22 cellular contexts compared by ENCODE assay signal in the genomic region with DNA sequence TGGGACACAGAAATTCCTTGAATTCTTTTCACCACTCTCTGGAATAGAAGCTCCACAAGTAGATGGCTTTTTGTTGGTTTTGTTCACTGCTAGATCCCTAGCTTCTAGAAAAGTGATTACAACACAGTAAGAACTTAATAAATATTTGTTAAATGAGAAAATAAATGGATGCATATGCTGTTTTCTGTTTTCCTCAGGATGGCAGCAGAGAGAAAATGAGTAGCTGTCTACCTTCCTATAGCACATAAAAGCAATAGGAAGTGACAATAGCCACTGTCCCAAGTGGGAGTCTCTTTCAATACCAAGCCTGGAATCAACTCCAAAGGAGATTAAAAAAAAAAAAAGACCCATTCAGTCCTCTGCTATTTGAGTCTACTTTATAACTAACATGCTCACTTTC.
A peak's percentile ranks its signal among the peaks of the same experiment; 100 is the strongest.
DNase-seq lines count a peak whose midpoint lies in the region; ATAC-seq and TF ChIP-seq lines count a peak whose summit lies in the region.
"Had no signal": no experiment of that assay in that cellular context is flagged by ENCODE, and none has a peak within 500 bp of the region (broad histone marks: within the 10 kb centered on the region; RNA-seq: fewer than 3 reads in every experiment).

No MANE protein-coding gene starts in this region.

- H4K8ac ChIP-seq in mesenchymal stem cell (ENCODE audit: low read length): no peak overlapping the region

- no peak overlapping the region for H2BK5ac ChIP-seq in mesenchymal stem cell (ENCODE audit: low read depth, low read length, poor library complexity, severe bottlenecking)

- H2BK15ac ChIP-seq in mesenchymal stem cell (ENCODE audit: low read depth, poor library complexity, severe bottlenecking): no peak overlapping the region

- H3K4ac ChIP-seq in mesenchymal stem cell (ENCODE audit: low read depth in 1 of 2, low read length in 2 of 2): no peak overlapping the region

- ATAC-seq in DND-41 (ENCODE audit: insufficient read depth, low read depth): no peak
- ATAC-seq in HG03025 (IDR thresholded peaks at IDR 0.05; ENCODE audit: low FRiP score, unreplicated experiment): no peak
- ATAC-seq: activated T-helper 17 cell treated with anti-CD3 and anti-CD28 coated beads, Interleukin-2, amount 50 U/mL, for 72 hours; natural killer cell treated with Interleukin-12 subunit alpha and Interleukin-12 subunit beta and Interleukin-15 and Interleukin-18, amount 100 ng/mL, for 72 hours had no signal

- H3K9me2 ChIP-seq in Loucy (replicated peaks; ENCODE audit: low read depth, low read length): no peaks in the 10 kb centered on the region

- no peak overlapping the region for H2AK5ac ChIP-seq in mesenchymal stem cell (ENCODE audit: low read length, severe bottlenecking)

- no peaks in the 10 kb centered on the region for H3K36me3 ChIP-seq in DND-41 (ENCODE audit: insufficient read depth, low read length)
- H3K36me3 ChIP-seq in Loucy (ENCODE audit: insufficient read depth, low read length): no peaks in the 10 kb centered on the region
- no peaks in the 10 kb centered on the region for H3K36me3 ChIP-seq in brain microvascular endothelial cell (replicated peaks)
- no peaks in the 10 kb centered on the region for H3K36me3 ChIP-seq in mesenchymal stem cell (ENCODE audit: control insufficient read depth in 1 of 2, insufficient read depth in 2 of 2, low read depth in 1 of 2, low read length in 2 of 2)
- H3K36me3 ChIP-seq: esophagus squamous epithelium, ovary had no signal

- H3K4me1 ChIP-seq in DND-41 (ENCODE audit: insufficient read depth, low read length) (peaks cover 39% of the 10 kb centered on the region), Loucy (ENCODE audit: insufficient read depth, low read length, poor library complexity, severe bottlenecking) (peaks cover 35% of the 10 kb centered on the region), mesenchymal stem cell (ENCODE audit: control insufficient read depth, insufficient read depth, low read depth, low read length) (peaks cover 2% of the 10 kb centered on the region)
- H3K4me1 ChIP-seq: esophagus squamous epithelium had no signal

- no peak overlapping the region for H3K23ac ChIP-seq in mesenchymal stem cell (ENCODE audit: low read length in 2 of 2)

- H2BK120ac ChIP-seq in mesenchymal stem cell (ENCODE audit: low read depth, low read length): no peak overlapping the region

- H3K9me3 ChIP-seq in DND-41 (ENCODE audit: insufficient read depth, low read length, severe bottlenecking) (no peaks in the 10 kb centered on the region), Loucy (ENCODE audit: insufficient read depth, low read depth, low read length) (no peaks in the 10 kb centered on the region), mesenchymal stem cell (ENCODE audit: control insufficient read depth, low read length) (no peaks in the 10 kb centered on the region)
- H3K9me3 ChIP-seq: esophagus squamous epithelium, ovary had no signal

- H3K4me3 ChIP-seq in DND-41 (ENCODE audit: low read depth in 1 of 2, low read length in 2 of 2): no peak overlapping the region
- no peak overlapping the region for H3K4me3 ChIP-seq in Loucy (ENCODE audit: low read length, poor library complexity, severe bottlenecking)
- H3K4me3 ChIP-seq in brain microvascular endothelial cell (ENCODE audit: low read depth, low read length): no peak overlapping the region
- H3K4me3 ChIP-seq in mesenchymal stem cell (ENCODE audit: insufficient read depth in 1 of 2, low read depth in 1 of 2, low read length in 2 of 2): no peak overlapping the region
- H3K4me3 ChIP-seq: esophagus squamous epithelium, ovary, PC-9 had no signal

- no peak overlapping the region for H3K27ac ChIP-seq in DND-41 (ENCODE audit: low read length)
- H3K27ac ChIP-seq in brain microvascular endothelial cell: no peak overlapping the region
- no peak overlapping the region for H3K27ac ChIP-seq in mesenchymal stem cell (ENCODE audit: low read length, poor library complexity, severe bottlenecking)
- H3K27ac ChIP-seq: esophagus squamous epithelium, ovary, PC-9 had no signal

- no peak overlapping the region for H4K91ac ChIP-seq in mesenchymal stem cell (ENCODE audit: low read length)

- no peaks in the 10 kb centered on the region for H3K79me1 ChIP-seq in mesenchymal stem cell (replicated peaks; ENCODE audit: low read length, poor library complexity, severe bottlenecking)

- peaks cover 5% of the 10 kb centered on the region; the same call in 1 of the 2 replicates for H3F3A ChIP-seq in Loucy (ENCODE audit: low read depth)

- no peak overlapping the region for H2BK12ac ChIP-seq in mesenchymal stem cell (ENCODE audit: low read length in 2 of 2)

- in situ Hi-C loops in brain microvascular endothelial cell (cut with HindIII; ENCODE audit: low pct_ligation_motif_present, low sequenced_read_pairs) (no loop called here), KBM-7 (cut with MboI; ENCODE audit: low pct_unique_long_range_greater_than_20kb, low sequenced_read_pairs) (no loop called here)

- H3K27me3 ChIP-seq in DND-41 (ENCODE audit: insufficient read depth, low read length, poor library complexity) (no peaks in the 10 kb centered on the region), Loucy (ENCODE audit: insufficient read depth, low read length, poor library complexity, severe bottlenecking) (no peaks in the 10 kb centered on the region), brain microvascular endothelial cell (replicated peaks) (no peaks in the 10 kb centered on the region), mesenchymal stem cell (ENCODE audit: control insufficient read depth in 1 of 2, insufficient read depth in 1 of 2, low read length in 2 of 2) (no peaks in the 10 kb centered on the region)
- H3K27me3 ChIP-seq: esophagus squamous epithelium, ovary had no signal

- H4K20me1 ChIP-seq in DND-41 (ENCODE audit: insufficient read depth, low read length): no peaks in the 10 kb centered on the region
- no peaks in the 10 kb centered on the region for H4K20me1 ChIP-seq in Loucy (ENCODE audit: insufficient read depth, low read length, poor library complexity, severe bottlenecking)

- H3K18ac ChIP-seq in mesenchymal stem cell (ENCODE audit: low read depth in 1 of 2, low read length in 2 of 2): no peak overlapping the region

- no peak overlapping the region for H3K4me2 ChIP-seq in DND-41 (ENCODE audit: insufficient read depth, low read length)
- no peak overlapping the region for H3K4me2 ChIP-seq in Loucy (ENCODE audit: low read depth, low read length, poor library complexity, severe bottlenecking)
- H3K4me2 ChIP-seq in mesenchymal stem cell (ENCODE audit: low read length, poor library complexity, severe bottlenecking): no peak overlapping the region
- H3K4me2 ChIP-seq: PC-9 had no signal

- TF ChIP-seq CTCF in DND-41 (IDR thresholded peaks at IDR 0.05; ENCODE audit: borderline replicate concordance, extremely low read depth, low read length, poor library complexity, severe bottlenecking) (peak; percentile 19), Loucy (conservative IDR thresholded peaks at IDR 0.05; ENCODE audit: low read length) (peak; percentile 31; the same call in 1 of the 2 replicates), brain microvascular endothelial cell (IDR thresholded peaks at IDR 0.05; ENCODE audit: low read depth, low read length, missing control alignments) (peak; percentile 14)

- no peak overlapping the region for H3K9ac ChIP-seq in DND-41 (ENCODE audit: low read depth, low read length)
- no peak overlapping the region for H3K9ac ChIP-seq in Loucy (ENCODE audit: low read depth, low read length, poor library complexity, severe bottlenecking)
- no peak overlapping the region for H3K9ac ChIP-seq in mesenchymal stem cell (ENCODE audit: low read length)

- H3K14ac ChIP-seq in mesenchymal stem cell (ENCODE audit: low read length in 2 of 2): no peak overlapping the region

- no peak overlapping the region for H2AFZ ChIP-seq in DND-41 (ENCODE audit: low read depth, low read length)
- H2AFZ ChIP-seq in Loucy (ENCODE audit: low read length): no peak overlapping the region
- H2AFZ ChIP-seq in mesenchymal stem cell (ENCODE audit: low read depth, low read length): no peak overlapping the region
- H2AFZ ChIP-seq: PC-9 had no signal

- no peaks in the 10 kb centered on the region for H3K79me2 ChIP-seq in DND-41 (ENCODE audit: insufficient read depth, low read length)
- no peaks in the 10 kb centered on the region for H3K79me2 ChIP-seq in Loucy (ENCODE audit: insufficient read depth, low read length)

- no peak for DNase-seq in DND-41
- no peak for DNase-seq in brain microvascular endothelial cell
- DNase-seq in mesenchymal stem cell: peak; percentile 25
- DNase-seq in NCI-H2171 treated with DMSO at 0.1 percent for 48 hours (lab: John Stamatoyannopoulos, UW): no peak
- no peak for DNase-seq in HuH-7.5 (ENCODE audit: low spot score)
- DNase-seq in KBM-7: no peak
- DNase-seq: activated CD4-positive, alpha-beta T cell treated with anti-CD3 and anti-CD28 coated beads, Interleukin-2, amount 10 ng/mL, durations not matched to agents 24 days and 14 days; activated naive CD8-positive, alpha-beta T cell treated with anti-CD3 and anti-CD28 coated beads for 36 hours; esophagus squamous epithelium; H9; KG1; NCI-H2029; NCI-H226; ovary; PC-9; stimulated activated CD4-positive, alpha-beta T cell treated with anti-CD3 and anti-CD28 coated beads, Interleukin-15, amount 100 ng/mL, for 24 hours; stimulated activated CD8-positive, alpha-beta memory T cell treated with anti-CD3 and anti-CD28 coated beads, Interleukin-4, amount 100 ng/mL, for 48 hours; trophoblast cell had no signal
